1 cellular context compared by ENCODE assay signal in the genomic region with DNA sequence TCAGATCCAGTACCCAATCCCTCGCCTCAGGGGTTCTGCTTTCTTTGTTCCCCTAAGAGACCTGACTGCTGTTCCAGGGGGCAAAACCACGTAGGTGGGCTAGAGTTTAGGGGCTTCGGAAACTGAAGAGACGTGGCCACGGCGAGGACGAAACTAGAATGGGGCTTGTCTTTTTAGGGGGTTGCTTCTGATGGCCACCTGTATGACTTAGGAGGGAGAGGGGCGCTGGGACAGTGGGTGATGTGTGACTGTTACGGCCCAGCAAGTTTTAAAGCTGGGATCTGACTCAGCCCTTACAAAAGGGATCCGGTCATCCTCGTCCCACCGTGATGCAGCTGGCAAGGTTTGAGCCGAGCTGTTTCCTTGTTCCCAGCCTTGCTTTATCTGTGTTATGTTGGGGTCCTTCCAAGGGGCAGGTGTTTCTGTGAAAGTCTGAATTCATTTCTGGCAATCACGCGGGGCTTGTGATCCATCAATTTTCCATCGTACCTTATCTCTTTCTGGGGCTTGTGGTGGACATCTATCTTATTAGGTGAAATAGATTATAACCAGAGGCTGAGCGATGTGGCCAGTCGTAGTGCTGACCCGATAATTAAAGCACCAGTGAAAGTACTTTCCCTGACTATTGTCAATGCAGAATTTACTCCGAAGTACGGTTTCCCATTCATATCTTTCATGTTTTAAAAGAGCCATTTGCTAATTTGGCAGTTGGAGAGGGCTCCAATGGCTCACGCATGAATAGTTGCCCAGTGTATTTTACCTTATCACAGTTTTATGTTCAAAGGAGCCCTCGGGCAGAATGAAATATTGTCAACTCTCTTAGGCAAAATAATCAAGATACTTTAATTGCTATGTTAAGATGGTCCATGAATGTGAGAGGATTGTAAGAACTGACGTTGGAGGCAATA.
TF ChIP-seq lines count a peak whose summit lies in the region.

No MANE protein-coding gene starts in this region.

TF ChIP-seq in HEK293, 187 proteins besides CTCF, POLR2A, EP300 and RAD21 (continued from another document and continues in another):
- TF ChIP-seq, protein P1, sequence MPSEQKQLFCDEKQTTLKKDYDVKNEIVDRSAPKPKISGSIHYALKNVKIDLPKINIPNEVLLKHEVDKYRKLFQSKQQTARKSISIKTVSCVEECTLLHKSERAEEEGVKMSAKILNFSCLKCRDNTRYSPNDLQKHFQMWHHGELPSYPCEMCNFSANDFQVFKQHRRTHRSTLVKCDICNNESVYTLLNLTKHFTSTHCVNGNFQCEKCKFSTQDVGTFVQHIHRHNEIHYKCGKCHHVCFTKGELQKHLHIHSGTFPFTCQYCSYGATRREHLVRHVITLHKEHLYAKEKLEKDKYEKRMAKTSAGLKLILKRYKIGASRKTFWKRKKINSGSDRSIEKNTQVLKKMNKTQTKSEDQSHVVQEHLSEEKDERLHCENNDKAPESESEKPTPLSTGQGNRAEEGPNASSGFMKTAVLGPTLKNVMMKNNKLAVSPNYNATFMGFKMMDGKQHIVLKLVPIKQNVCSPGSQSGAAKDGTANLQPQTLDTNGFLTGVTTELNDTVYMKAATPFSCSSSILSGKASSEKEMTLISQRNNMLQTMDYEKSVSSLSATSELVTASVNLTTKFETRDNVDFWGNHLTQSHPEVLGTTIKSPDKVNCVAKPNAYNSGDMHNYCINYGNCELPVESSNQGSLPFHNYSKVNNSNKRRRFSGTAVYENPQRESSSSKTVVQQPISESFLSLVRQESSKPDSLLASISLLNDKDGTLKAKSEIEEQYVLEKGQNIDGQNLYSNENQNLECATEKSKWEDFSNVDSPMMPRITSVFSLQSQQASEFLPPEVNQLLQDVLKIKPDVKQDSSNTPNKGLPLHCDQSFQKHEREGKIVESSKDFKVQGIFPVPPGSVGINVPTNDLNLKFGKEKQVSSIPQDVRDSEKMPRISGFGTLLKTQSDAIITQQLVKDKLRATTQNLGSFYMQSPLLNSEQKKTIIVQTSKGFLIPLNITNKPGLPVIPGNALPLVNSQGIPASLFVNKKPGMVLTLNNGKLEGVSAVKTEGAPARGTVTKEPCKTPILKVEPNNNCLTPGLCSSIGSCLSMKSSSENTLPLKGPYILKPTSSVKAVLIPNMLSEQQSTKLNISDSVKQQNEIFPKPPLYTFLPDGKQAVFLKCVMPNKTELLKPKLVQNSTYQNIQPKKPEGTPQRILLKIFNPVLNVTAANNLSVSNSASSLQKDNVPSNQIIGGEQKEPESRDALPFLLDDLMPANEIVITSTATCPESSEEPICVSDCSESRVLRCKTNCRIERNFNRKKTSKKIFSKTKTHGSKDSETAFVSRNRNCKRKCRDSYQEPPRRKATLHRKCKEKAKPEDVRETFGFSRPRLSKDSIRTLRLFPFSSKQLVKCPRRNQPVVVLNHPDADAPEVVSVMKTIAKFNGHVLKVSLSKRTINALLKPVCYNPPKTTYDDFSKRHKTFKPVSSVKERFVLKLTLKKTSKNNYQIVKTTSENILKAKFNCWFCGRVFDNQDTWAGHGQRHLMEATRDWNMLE (tag by site-specific recombination; conservative IDR thresholded peaks at IDR 0.05; ENCODE audit: low read depth) = no peak
- TF ChIP-seq, protein P2, sequence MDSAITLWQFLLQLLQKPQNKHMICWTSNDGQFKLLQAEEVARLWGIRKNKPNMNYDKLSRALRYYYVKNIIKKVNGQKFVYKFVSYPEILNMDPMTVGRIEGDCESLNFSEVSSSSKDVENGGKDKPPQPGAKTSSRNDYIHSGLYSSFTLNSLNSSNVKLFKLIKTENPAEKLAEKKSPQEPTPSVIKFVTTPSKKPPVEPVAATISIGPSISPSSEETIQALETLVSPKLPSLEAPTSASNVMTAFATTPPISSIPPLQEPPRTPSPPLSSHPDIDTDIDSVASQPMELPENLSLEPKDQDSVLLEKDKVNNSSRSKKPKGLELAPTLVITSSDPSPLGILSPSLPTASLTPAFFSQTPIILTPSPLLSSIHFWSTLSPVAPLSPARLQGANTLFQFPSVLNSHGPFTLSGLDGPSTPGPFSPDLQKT (IDR thresholded peaks at IDR 0.05; ENCODE audit: borderline replicate concordance, low read depth, low read length) = no peak
- TF ChIP-seq ZIC2 (tag by site-specific recombination; IDR thresholded peaks at IDR 0.05) (no peak; the same call in 1 of the 2 replicates), ZNF768 (tag by site-specific recombination; IDR thresholded peaks at IDR 0.05) (no peak), ZNF202 (tag by site-specific recombination; IDR thresholded peaks at IDR 0.05; ENCODE audit: borderline replicate concordance) (no peak), ZNF366 (tag by site-specific recombination; conservative IDR thresholded peaks at IDR 0.05) (no peak; the same call in 1 of the 2 replicates), ZNF184 (tag by site-specific recombination; IDR thresholded peaks at IDR 0.05) (no peak), HOXC10 (CRISPR knock-in tag; IDR thresholded peaks at IDR 0.05) (0 out of 2 replicates have a peak, but pooled peaks have one; percentile 7), ZNF354C (tag by site-specific recombination; IDR thresholded peaks at IDR 0.05; ENCODE audit: borderline replicate concordance, low read depth) (no peak), ZNF10 (tag by site-specific recombination; IDR thresholded peaks at IDR 0.05) (no peak), FEZF1 (tag by site-specific recombination; IDR thresholded peaks at IDR 0.05) (peak; percentile 62), PRDM1 (tag by site-specific recombination; IDR thresholded peaks at IDR 0.05) (peak; percentile 86), ZNF155 (tag by site-specific recombination; IDR thresholded peaks at IDR 0.05) (no peak), ZBTB21 (tag by site-specific recombination; IDR thresholded peaks at IDR 0.05) (0 out of 2 replicates have a peak, but pooled peaks have one; percentile 21), GFI1B (tag by site-specific recombination; IDR thresholded peaks at IDR 0.05) (no peak), GLI2 (tag by site-specific recombination; IDR thresholded peaks at IDR 0.05; ENCODE audit: borderline replicate concordance, low read depth) (no peak), ZFHX2 (tag by site-specific recombination; conservative IDR thresholded peaks at IDR 0.05) (no peak), ZSCAN16 (tag by site-specific recombination; IDR thresholded peaks at IDR 0.05) (no peak), ZNF560 (tag by site-specific recombination; IDR thresholded peaks at IDR 0.05; ENCODE audit: borderline replicate concordance) (no peak), YY1 (tag by site-specific recombination; IDR thresholded peaks at IDR 0.05) (no peak), ZNF558 (tag by site-specific recombination; IDR thresholded peaks at IDR 0.05) (no peak), ZNF624 (tag by site-specific recombination; IDR thresholded peaks at IDR 0.05) (no peak), ZNF404 (tag by site-specific recombination; IDR thresholded peaks at IDR 0.05) (no peak), ZNF658 (tag by site-specific recombination; IDR thresholded peaks at IDR 0.05) (no peak), ZXDB (tag by site-specific recombination; IDR thresholded peaks at IDR 0.05) (peak; percentile 16; the same call in 1 of the 2 replicates), SP2 (tag by site-specific recombination; IDR thresholded peaks at IDR 0.05) (no peak), ZNF274 (IDR thresholded peaks at IDR 0.05; ENCODE audit: low read length) (no peak), ZNF274 (tag by site-specific recombination; IDR thresholded peaks at IDR 0.05; ENCODE audit: borderline replicate concordance) (no peak), ZNF837 (tag by site-specific recombination; IDR thresholded peaks at IDR 0.05) (no peak), ZNF174 (tag by site-specific recombination; IDR thresholded peaks at IDR 0.05) (no peak), ZFP37 (tag by site-specific recombination; IDR thresholded peaks at IDR 0.05) (peak; percentile 68), ZNF223 (tag by site-specific recombination; IDR thresholded peaks at IDR 0.05) (no peak), ZNF169 (tag by site-specific recombination; IDR thresholded peaks at IDR 0.05) (no peak), ZBTB48 (tag by site-specific recombination; IDR thresholded peaks at IDR 0.05) (peak; percentile 86; the same call in 1 of the 2 replicates)
- TF ChIP-seq, protein P3, sequence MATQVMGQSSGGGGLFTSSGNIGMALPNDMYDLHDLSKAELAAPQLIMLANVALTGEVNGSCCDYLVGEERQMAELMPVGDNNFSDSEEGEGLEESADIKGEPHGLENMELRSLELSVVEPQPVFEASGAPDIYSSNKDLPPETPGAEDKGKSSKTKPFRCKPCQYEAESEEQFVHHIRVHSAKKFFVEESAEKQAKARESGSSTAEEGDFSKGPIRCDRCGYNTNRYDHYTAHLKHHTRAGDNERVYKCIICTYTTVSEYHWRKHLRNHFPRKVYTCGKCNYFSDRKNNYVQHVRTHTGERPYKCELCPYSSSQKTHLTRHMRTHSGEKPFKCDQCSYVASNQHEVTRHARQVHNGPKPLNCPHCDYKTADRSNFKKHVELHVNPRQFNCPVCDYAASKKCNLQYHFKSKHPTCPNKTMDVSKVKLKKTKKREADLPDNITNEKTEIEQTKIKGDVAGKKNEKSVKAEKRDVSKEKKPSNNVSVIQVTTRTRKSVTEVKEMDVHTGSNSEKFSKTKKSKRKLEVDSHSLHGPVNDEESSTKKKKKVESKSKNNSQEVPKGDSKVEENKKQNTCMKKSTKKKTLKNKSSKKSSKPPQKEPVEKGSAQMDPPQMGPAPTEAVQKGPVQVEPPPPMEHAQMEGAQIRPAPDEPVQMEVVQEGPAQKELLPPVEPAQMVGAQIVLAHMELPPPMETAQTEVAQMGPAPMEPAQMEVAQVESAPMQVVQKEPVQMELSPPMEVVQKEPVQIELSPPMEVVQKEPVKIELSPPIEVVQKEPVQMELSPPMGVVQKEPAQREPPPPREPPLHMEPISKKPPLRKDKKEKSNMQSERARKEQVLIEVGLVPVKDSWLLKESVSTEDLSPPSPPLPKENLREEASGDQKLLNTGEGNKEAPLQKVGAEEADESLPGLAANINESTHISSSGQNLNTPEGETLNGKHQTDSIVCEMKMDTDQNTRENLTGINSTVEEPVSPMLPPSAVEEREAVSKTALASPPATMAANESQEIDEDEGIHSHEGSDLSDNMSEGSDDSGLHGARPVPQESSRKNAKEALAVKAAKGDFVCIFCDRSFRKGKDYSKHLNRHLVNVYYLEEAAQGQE (tag by site-specific recombination; IDR thresholded peaks at IDR 0.05) = no peak
- TF ChIP-seq, protein P4, sequence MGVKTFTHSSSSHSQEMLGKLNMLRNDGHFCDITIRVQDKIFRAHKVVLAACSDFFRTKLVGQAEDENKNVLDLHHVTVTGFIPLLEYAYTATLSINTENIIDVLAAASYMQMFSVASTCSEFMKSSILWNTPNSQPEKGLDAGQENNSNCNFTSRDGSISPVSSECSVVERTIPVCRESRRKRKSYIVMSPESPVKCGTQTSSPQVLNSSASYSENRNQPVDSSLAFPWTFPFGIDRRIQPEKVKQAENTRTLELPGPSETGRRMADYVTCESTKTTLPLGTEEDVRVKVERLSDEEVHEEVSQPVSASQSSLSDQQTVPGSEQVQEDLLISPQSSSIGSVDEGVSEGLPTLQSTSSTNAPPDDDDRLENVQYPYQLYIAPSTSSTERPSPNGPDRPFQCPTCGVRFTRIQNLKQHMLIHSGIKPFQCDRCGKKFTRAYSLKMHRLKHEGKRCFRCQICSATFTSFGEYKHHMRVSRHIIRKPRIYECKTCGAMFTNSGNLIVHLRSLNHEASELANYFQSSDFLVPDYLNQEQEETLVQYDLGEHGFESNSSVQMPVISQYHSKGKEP (tag by site-specific recombination; IDR thresholded peaks at IDR 0.05) = no peak; the same call in 1 of the 2 replicates
- TF ChIP-seq, protein P5, sequence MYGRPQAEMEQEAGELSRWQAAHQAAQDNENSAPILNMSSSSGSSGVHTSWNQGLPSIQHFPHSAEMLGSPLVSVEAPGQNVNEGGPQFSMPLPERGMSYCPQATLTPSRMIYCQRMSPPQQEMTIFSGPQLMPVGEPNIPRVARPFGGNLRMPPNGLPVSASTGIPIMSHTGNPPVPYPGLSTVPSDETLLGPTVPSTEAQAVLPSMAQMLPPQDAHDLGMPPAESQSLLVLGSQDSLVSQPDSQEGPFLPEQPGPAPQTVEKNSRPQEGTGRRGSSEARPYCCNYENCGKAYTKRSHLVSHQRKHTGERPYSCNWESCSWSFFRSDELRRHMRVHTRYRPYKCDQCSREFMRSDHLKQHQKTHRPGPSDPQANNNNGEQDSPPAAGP (tag by site-specific recombination; IDR thresholded peaks at IDR 0.05) = peak; percentile 16
- TF ChIP-seq, protein P6, sequence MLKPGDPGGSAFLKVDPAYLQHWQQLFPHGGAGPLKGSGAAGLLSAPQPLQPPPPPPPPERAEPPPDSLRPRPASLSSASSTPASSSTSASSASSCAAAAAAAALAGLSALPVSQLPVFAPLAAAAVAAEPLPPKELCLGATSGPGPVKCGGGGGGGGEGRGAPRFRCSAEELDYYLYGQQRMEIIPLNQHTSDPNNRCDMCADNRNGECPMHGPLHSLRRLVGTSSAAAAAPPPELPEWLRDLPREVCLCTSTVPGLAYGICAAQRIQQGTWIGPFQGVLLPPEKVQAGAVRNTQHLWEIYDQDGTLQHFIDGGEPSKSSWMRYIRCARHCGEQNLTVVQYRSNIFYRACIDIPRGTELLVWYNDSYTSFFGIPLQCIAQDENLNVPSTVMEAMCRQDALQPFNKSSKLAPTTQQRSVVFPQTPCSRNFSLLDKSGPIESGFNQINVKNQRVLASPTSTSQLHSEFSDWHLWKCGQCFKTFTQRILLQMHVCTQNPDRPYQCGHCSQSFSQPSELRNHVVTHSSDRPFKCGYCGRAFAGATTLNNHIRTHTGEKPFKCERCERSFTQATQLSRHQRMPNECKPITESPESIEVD (tag by site-specific recombination; IDR thresholded peaks at IDR 0.05) = peak; percentile 89
- TF ChIP-seq, protein P7, sequence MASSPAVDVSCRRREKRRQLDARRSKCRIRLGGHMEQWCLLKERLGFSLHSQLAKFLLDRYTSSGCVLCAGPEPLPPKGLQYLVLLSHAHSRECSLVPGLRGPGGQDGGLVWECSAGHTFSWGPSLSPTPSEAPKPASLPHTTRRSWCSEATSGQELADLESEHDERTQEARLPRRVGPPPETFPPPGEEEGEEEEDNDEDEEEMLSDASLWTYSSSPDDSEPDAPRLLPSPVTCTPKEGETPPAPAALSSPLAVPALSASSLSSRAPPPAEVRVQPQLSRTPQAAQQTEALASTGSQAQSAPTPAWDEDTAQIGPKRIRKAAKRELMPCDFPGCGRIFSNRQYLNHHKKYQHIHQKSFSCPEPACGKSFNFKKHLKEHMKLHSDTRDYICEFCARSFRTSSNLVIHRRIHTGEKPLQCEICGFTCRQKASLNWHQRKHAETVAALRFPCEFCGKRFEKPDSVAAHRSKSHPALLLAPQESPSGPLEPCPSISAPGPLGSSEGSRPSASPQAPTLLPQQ (tag by site-specific recombination; IDR thresholded peaks at IDR 0.05) = peak; percentile 10; the same call in 1 of the 2 replicates
- TF ChIP-seq, protein P8, sequence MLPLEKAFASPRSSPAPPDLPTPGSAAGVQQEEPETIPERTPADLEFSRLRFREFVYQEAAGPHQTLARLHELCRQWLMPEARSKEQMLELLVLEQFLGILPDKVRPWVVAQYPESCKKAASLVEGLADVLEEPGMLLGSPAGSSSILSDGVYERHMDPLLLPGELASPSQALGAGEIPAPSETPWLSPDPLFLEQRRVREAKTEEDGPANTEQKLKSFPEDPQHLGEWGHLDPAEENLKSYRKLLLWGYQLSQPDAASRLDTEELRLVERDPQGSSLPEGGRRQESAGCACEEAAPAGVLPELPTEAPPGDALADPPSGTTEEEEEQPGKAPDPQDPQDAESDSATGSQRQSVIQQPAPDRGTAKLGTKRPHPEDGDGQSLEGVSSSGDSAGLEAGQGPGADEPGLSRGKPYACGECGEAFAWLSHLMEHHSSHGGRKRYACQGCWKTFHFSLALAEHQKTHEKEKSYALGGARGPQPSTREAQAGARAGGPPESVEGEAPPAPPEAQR (tag by site-specific recombination; IDR thresholded peaks at IDR 0.05) = no peak
